Comparison of ENCODE assay signal across 4 cellular contexts in genomic region chr19:58470837-58471543, GRCh38. TPM values are rescaled to one million over a fixed set of nuclear protein-coding genes. Genes with fewer than 3 reads are reported as not detected.
"Had no signal": no experiment of that assay in that cellular context is flagged by ENCODE, and none has a peak within 500 bp of the region (broad histone marks: within the 10 kb centered on the region; RNA-seq: fewer than 3 reads in every experiment).

No MANE protein-coding gene starts in this region.

RNA-seq across cellular contexts. Expression of gene ZNF132, which starts 31.0 kb away (rescaled TPM):
- total RNA-seq: HT-29, MCF 10A, OCI-LY7, PC-3 had no signal
